ENCODE assay signal across 8 cellular contexts in the genomic region with DNA sequence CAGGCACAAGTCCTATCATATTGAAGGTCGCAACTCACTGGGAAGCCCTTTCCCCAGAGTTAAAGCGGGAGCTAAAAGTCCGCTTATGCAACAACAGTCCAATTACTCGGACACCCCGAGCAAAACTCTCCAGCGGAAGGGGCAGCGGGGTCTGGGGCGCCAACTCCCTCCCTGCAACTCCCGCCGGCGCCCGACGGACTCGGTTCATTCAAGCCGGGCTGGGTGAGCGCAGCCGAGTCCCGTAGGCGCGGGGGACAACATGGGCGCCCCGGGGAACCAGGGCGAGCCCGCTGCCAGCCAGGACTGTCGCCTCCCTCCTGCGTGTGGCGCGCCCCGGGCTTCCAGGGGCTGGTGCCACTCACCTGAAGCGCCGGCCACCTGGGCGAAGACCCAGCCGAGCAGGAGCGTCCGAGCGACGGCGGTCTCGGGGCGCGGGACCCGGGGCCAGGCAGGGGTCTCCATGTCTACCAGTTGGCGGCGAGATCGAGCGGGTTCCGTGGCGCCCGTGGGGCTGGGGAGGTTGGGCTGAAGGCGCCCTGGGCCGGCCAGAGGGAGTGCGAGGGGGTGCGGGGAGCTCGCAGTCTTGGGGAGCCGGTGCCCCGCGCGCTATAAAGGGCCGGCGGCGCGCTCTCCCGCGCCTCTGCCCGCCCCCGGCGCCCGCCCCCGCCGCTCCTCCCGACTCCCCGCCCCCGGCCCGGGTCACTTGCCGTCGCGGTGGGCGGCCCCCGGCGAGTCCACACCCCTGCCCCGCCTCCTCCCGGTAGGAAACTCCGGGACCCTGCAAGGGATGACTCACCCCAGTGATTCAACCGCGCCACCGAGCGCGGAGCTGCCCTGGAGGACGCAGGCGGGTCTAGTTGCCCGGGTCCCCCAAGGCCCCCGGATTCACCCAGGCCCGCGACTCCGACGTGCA. TPM values are rescaled to one million over a fixed set of nuclear protein-coding genes. Genes with fewer than 3 reads are reported as not detected.
A peak's percentile ranks its signal among the peaks of the same experiment; 100 is the strongest.
DNase-seq lines count a peak whose midpoint lies in the region; ATAC-seq and TF ChIP-seq lines count a peak whose summit lies in the region.

A gene (minus strand): TSS at position 585 of the 913 bp plus-strand sequence. CDS start 123 bp downstream, at position 462.

- peaks cover 12% of the 10 kb centered on the region for H3K4me1 Mint-ChIP-seq in T-helper 1 cell treated with Interleukin-12 subunit alpha and Interleukin-12 subunit beta and Interleukin-4 antibody, amounts not matched to agents 30 μg/mL and 1 μg/mL, for 36 hours (ENCODE audit: low read depth)

- H3K4me3 ChIP-seq in Jurkat, Clone E6-1 (ENCODE audit: low read length) = peak within 1 kb of the TSS; percentile 55
- peak within 1 kb of the TSS; percentile 80 for H3K4me3 ChIP-seq in astrocyte of the cerebellum (ENCODE audit: low read depth, low read length)

- H3K9me3 Mint-ChIP-seq in T-helper 1 cell treated with Interleukin-12 subunit alpha and Interleukin-12 subunit beta and Interleukin-4 antibody, amounts not matched to agents 30 μg/mL and 1 μg/mL, for 36 hours = no peaks in the 10 kb centered on the region

- peak within 1 kb of the TSS; percentile 83 for H3K4me3 Mint-ChIP-seq in T-helper 1 cell treated with Interleukin-12 subunit alpha and Interleukin-12 subunit beta and Interleukin-4 antibody, amounts not matched to agents 30 μg/mL and 1 μg/mL, for 36 hours

- ATAC-seq in GM21529 (IDR thresholded peaks at IDR 0.05; ENCODE audit: unreplicated experiment) = peak; percentile 78

- TF ChIP-seq CTCF in astrocyte of the cerebellum (IDR thresholded peaks at IDR 0.05; ENCODE audit: low read depth, low read length, missing control alignments) = no peak

- peak; percentile 27 for DNase-seq in DMS 273 treated with DMSO at 0.1 percent for 48 hours (lab: John Stamatoyannopoulos, UW)
- peak; percentile 62 for DNase-seq in Jurkat, Clone E6-1 (ENCODE audit: low read depth, low spot score)
- DNase-seq in astrocyte of the cerebellum (ENCODE audit: low read depth) = peak; percentile 52
- DNase-seq in hippocampal formation (lab: John Stamatoyannopoulos, UW) = peak; percentile 39 to 46
- peak; percentile 80 for DNase-seq in retina
- no peak for DNase-seq in inferior parietal cortex (ENCODE audit: extremely low spot score)

- H3K27ac Mint-ChIP-seq in T-helper 1 cell treated with Interleukin-12 subunit alpha and Interleukin-12 subunit beta and Interleukin-4 antibody, amounts not matched to agents 30 μg/mL and 1 μg/mL, for 36 hours = peak within 1 kb of the TSS; percentile 45

- no peaks in the 10 kb centered on the region for H3K36me3 Mint-ChIP-seq in T-helper 1 cell treated with Interleukin-12 subunit alpha and Interleukin-12 subunit beta and Interleukin-4 antibody, amounts not matched to agents 30 μg/mL and 1 μg/mL, for 36 hours (ENCODE audit: low read depth)

- in situ Hi-C loops in astrocyte of the cerebellum (cut with HindIII; ENCODE audit: low sequenced_read_pairs) = loop anchor here (25.0 kb wide), 1 partner anchor 246 kb away; no protein-coding TSS in a partner anchor

- H3K27me3 Mint-ChIP-seq in T-helper 1 cell treated with Interleukin-12 subunit alpha and Interleukin-12 subunit beta and Interleukin-4 antibody, amounts not matched to agents 30 μg/mL and 1 μg/mL, for 36 hours (ENCODE audit: low read depth) = peaks cover 74% of the 10 kb centered on the region

RNA-seq across cellular contexts. Expression of the gene that starts here (rescaled TPM):
- 2.1 TPM for polyA plus RNA-seq in Jurkat, Clone E6-1 (2012; ENCODE audit: insufficient read depth, insufficient read length)
